Comparison of ENCODE assay signal across 24 cellular contexts in the genomic region with DNA sequence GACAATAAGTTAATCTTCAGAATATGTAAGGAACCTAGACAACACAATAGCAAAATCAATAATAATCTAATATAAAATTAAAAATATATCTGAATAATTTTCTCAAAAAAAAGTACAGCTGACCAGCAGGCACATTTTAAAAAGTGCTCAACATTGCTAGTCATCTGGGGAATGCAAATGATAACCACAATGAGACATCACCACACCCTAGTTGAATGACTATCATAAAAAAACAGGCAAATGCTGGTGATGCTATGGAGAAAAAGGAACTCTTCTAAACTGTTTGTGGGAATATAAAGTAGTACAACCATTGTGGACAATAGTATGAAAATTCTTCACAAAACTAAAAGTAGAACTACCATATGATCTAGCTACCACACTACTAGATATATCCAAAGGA.
A peak's percentile ranks its signal among the peaks of the same experiment; 100 is the strongest.
DNase-seq lines count a peak whose midpoint lies in the region; ATAC-seq and TF ChIP-seq lines count a peak whose summit lies in the region.
"Had no signal": no experiment of that assay in that cellular context is flagged by ENCODE, and none has a peak within 500 bp of the region (broad histone marks: within the 10 kb centered on the region; RNA-seq: fewer than 3 reads in every experiment).

No MANE protein-coding gene starts in this region.

- DNase-seq in RWPE1 (ENCODE audit: low spot score) (peak; percentile 12), mesenchymal stem cell (peak; percentile 6), sigmoid colon (no peak), dedifferentiated amniotic fluid mesenchymal stem cell (ENCODE audit: extremely low spot score) (no peak)
- no peak for DNase-seq in stimulated activated naive CD4-positive, alpha-beta T cell treated with Interleukin-2 at 50 U/mL for 16 hours (lab: John Stamatoyannopoulos, UW)
- DNase-seq: activated CD4-positive, alpha-beta T cell treated with anti-CD3 and anti-CD28 coated beads, Interleukin-2, amount 10 ng/mL, durations not matched to agents 24 days and 14 days; activated T-cell treated with anti-CD3 and anti-CD28 coated beads, Interleukin-2, amount 50 U/mL, for 72 hours; anterior cingulate cortex; CD4-positive, alpha-beta memory T cell; cerebellar nuclear complex; effector memory CD4-positive, alpha-beta T cell; KBM-7; kidney; NCI-H187 treated with DMSO at 0.1 percent for 48 hours; NCI-H82; PC-9 had no signal

- H2AK5ac ChIP-seq in mesenchymal stem cell (ENCODE audit: low read length, severe bottlenecking) = no peak overlapping the region

- no peak overlapping the region for H3K4me2 ChIP-seq in mesenchymal stem cell (ENCODE audit: low read length, poor library complexity, severe bottlenecking)
- H3K4me2 ChIP-seq: PC-9, smooth muscle cell had no signal

- no peaks in the 10 kb centered on the region for H3K27me3 ChIP-seq in mesenchymal stem cell (ENCODE audit: control insufficient read depth in 1 of 2, insufficient read depth in 1 of 2, low read length in 2 of 2)
- H3K27me3 ChIP-seq in sigmoid colon = no peaks in the 10 kb centered on the region
- H3K27me3 ChIP-seq: esophagus muscularis mucosa, SJSA1 had no signal

- POLR2A ChIA-PET in RWPE1 (lab: Yijun Ruan, JAX; ENCODE audit: low non-redundant PET) = no interaction called here

- H3K9ac ChIP-seq in mesenchymal stem cell (ENCODE audit: low read length) = no peak overlapping the region

- no peak overlapping the region for H3K4ac ChIP-seq in mesenchymal stem cell (ENCODE audit: low read depth in 1 of 2, low read length in 2 of 2)

- H2BK5ac ChIP-seq in mesenchymal stem cell (ENCODE audit: low read depth, low read length, poor library complexity, severe bottlenecking) = no peak overlapping the region

- H3K79me1 ChIP-seq in mesenchymal stem cell (replicated peaks; ENCODE audit: low read length, poor library complexity, severe bottlenecking) = no peaks in the 10 kb centered on the region

- ATAC-seq in GM18520 (IDR thresholded peaks at IDR 0.05; ENCODE audit: unreplicated experiment) (peak; percentile 69), HG03442 (IDR thresholded peaks at IDR 0.05; ENCODE audit: unreplicated experiment) (peak; percentile 49), GM18867 (IDR thresholded peaks at IDR 0.05; ENCODE audit: unreplicated experiment) (no peak)
- ATAC-seq: activated T-cell treated with anti-CD3 and anti-CD28 coated beads, Interleukin-2, amount 50 U/mL, for 72 hours; stimulated activated memory B cell treated with anti-CD40 and anti-IgM and Interleukin-4, amounts not matched to agents 10 μg/mL and 1 μg/mL and 100 μg/mL, for 72 hours had no signal

- no peak overlapping the region for H2BK15ac ChIP-seq in mesenchymal stem cell (ENCODE audit: low read depth, poor library complexity, severe bottlenecking)

- no peak overlapping the region for H4K91ac ChIP-seq in mesenchymal stem cell (ENCODE audit: low read length)

- no peak overlapping the region for H2AFZ ChIP-seq in mesenchymal stem cell (ENCODE audit: low read depth, low read length)
- H2AFZ ChIP-seq: PC-9 had no signal

- no peak overlapping the region for H3K14ac ChIP-seq in mesenchymal stem cell (ENCODE audit: low read length in 2 of 2)

- H3K36me3 ChIP-seq in mesenchymal stem cell (ENCODE audit: control insufficient read depth in 1 of 2, insufficient read depth in 2 of 2, low read depth in 1 of 2, low read length in 2 of 2) = no peaks in the 10 kb centered on the region
- no peaks in the 10 kb centered on the region for H3K36me3 ChIP-seq in sigmoid colon
- H3K36me3 ChIP-seq: esophagus muscularis mucosa, SJSA1, thoracic aorta had no signal

- H3K4me3 ChIP-seq in mesenchymal stem cell (ENCODE audit: insufficient read depth in 1 of 2, low read depth in 1 of 2, low read length in 2 of 2) (no peak overlapping the region), sigmoid colon (no peak overlapping the region)
- H3K4me3 ChIP-seq: esophagus muscularis mucosa, PC-9, SJSA1, smooth muscle cell, thoracic aorta had no signal

- intact Hi-C loops in sigmoid colon (cut with DNase I) = no loop called here

- CTCF ChIA-PET in RWPE1 (lab: Yijun Ruan, JAX) = no interaction called here

- TF ChIP-seq POLR2A in sigmoid colon (IDR thresholded peaks at IDR 0.05) = no peak

- H2BK12ac ChIP-seq in mesenchymal stem cell (ENCODE audit: low read length in 2 of 2) = no peak overlapping the region

- H3K9me3 ChIP-seq in mesenchymal stem cell (ENCODE audit: control insufficient read depth, low read length) (peaks cover 5% of the 10 kb centered on the region), sigmoid colon (no peaks in the 10 kb centered on the region)
- H3K9me3 ChIP-seq: esophagus muscularis mucosa, SJSA1, thoracic aorta had no signal

- no peak overlapping the region for H3K18ac ChIP-seq in mesenchymal stem cell (ENCODE audit: low read depth in 1 of 2, low read length in 2 of 2)

- no peak for TF ChIP-seq CTCF in RWPE1 (conservative IDR thresholded peaks at IDR 0.05; ENCODE audit: low read depth)
- no peak for TF ChIP-seq CTCF in sigmoid colon (IDR thresholded peaks at IDR 0.05)

- H4K8ac ChIP-seq in mesenchymal stem cell (ENCODE audit: low read length) = no peak overlapping the region

- no peak overlapping the region for H3K27ac ChIP-seq in RWPE1
- no peak overlapping the region for H3K27ac ChIP-seq in mesenchymal stem cell (ENCODE audit: low read length, poor library complexity, severe bottlenecking)
- no peak overlapping the region for H3K27ac ChIP-seq in sigmoid colon
- H3K27ac ChIP-seq: esophagus muscularis mucosa, PC-9, SJSA1, thoracic aorta had no signal

- H2BK120ac ChIP-seq in mesenchymal stem cell (ENCODE audit: low read depth, low read length) = no peak overlapping the region

- H3K23ac ChIP-seq in mesenchymal stem cell (ENCODE audit: low read length in 2 of 2) = no peak overlapping the region

- TF ChIP-seq EP300 in sigmoid colon (IDR thresholded peaks at IDR 0.05) = no peak

- H3K4me1 ChIP-seq in mesenchymal stem cell (ENCODE audit: control insufficient read depth, insufficient read depth, low read depth, low read length) (no peaks in the 10 kb centered on the region), sigmoid colon (no peaks in the 10 kb centered on the region)
- H3K4me1 ChIP-seq: esophagus muscularis mucosa, SJSA1 had no signal

Comparison
In these comparisons a context has a peak if more than half of its experiments do, and no peak if none do; other contexts are left out.
1. DNase-seq: peak in RWPE1 (single experiment) and mesenchymal stem cell (single experiment); none in sigmoid colon (single experiment), dedifferentiated amniotic fluid mesenchymal stem cell (single experiment) and stimulated activated naive CD4-positive, alpha-beta T cell treated with Interleukin-2 at 50 U/mL for 16 hours (single experiment).